Comparison of ENCODE assay signal across 3 cellular contexts in genomic region chr2:187708272-187708671, GRCh38.
"Had no signal": no experiment of that assay in that cellular context is flagged by ENCODE, and none has a peak within 500 bp of the region (broad histone marks: within the 10 kb centered on the region; RNA-seq: fewer than 3 reads in every experiment).

No MANE protein-coding gene starts in this region.

- H3K4me3 ChIP-seq: GM12878 had no signal

- ATAC-seq: GM12878 had no signal

- DNase-seq: GDM1, GF-D8 had no signal
